8 cellular contexts compared by ENCODE assay signal in the genomic region with DNA sequence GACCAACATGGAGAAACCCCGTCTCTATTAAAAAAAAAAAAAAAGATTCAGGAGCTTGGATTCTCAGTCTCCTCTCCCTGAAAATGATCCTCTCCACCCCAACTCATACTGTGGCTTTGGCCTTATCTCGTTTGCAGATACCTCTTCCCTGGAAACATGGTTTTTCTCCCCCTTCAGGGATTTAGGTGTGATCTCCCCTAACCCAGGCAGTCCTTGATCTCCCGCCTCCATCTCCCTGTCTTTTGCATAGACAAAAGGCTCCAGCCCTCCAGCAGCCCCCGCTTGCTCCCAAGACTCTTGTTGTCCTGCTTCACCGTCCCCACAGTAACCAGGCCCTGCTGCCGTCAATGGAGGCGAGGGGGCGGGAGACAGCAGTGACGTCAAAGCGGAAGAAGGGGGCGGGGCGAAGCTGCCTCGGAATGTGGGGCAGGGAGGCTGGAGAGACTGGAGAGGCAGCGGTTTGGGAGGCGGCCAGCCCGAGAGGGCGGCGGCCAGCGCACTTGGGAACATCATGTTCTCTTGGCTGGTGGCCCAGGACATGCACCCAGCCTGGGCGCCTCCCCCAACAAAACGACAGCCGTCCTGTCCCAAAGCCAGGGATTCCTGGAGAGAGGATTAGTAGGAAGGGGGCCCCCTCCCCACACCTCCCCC. TPM values are rescaled to one million over a fixed set of nuclear protein-coding genes. Genes with fewer than 3 reads are reported as not detected.
DNase-seq lines count a peak whose midpoint lies in the region; ATAC-seq, FAIRE-seq and TF ChIP-seq lines count a peak whose summit lies in the region.

No MANE protein-coding gene starts in this region.

- peak overlapping the region; percentile 95 for H3K4me2 ChIP-seq in OCI-LY7 (ENCODE audit: low read length)

- peaks cover 12% of the 10 kb centered on the region; the same call in 1 of the 2 replicates for H3K79me2 ChIP-seq in OCI-LY7 (ENCODE audit: insufficient read depth, low read depth, low read length)

- peaks cover 11% of the 10 kb centered on the region for H3K36me3 Mint-ChIP-seq in activated T-cell treated with anti-CD3 and anti-CD28 coated beads, Interleukin-2, amount 50 U/mL, for 4 hours (ENCODE audit: insufficient read depth)

- no TSS peak for BruUV-seq in OCI-LY7 (replicated peaks; lab: Mats Ljungman, UMichigan)

- no peak for ATAC-seq in activated T-cell treated with anti-CD3 and anti-CD28 coated beads, Interleukin-2, amount 50 U/mL, for 4 hours
- ATAC-seq in HG02870 (IDR thresholded peaks at IDR 0.05; ENCODE audit: unreplicated experiment), result no peak

- no peaks in the 10 kb centered on the region for H3K9me3 Mint-ChIP-seq in activated T-cell treated with anti-CD3 and anti-CD28 coated beads, Interleukin-2, amount 50 U/mL, for 4 hours

- POLR2A ChIA-PET in AG04449 (lab: Yijun Ruan, JAX), result interaction anchor here (1.6 to 2.2 kb wide), 2 partner anchors 19 to 21 kb away, joined by 4 to 10 read pairs; no protein-coding TSS in a partner anchor
- POLR2A ChIA-PET in OCI-LY7 (lab: Charles Lee), result interaction anchor here (1.0 kb wide), 1 partner anchor 27 kb away, joined by 5 read pairs; no protein-coding TSS in a partner anchor

- peak; percentile 77 for FAIRE-seq in H54 (lab: Jason Lieb, UNC)

- TF ChIP-seq CTCF in AG04449 (IDR thresholded peaks at IDR 0.05; ENCODE audit: insufficient read depth, low read length, missing control alignments) (no peak), OCI-LY7 (conservative IDR thresholded peaks at IDR 0.05; ENCODE audit: low read length) (no peak)

- no peak overlapping the region for H3K4me3 Mint-ChIP-seq in activated T-cell treated with anti-CD3 and anti-CD28 coated beads, Interleukin-2, amount 50 U/mL, for 4 hours

- H3K4me1 Mint-ChIP-seq in activated T-cell treated with anti-CD3 and anti-CD28 coated beads, Interleukin-2, amount 50 U/mL, for 4 hours (ENCODE audit: low read depth), result peaks cover 29% of the 10 kb centered on the region

- peak; percentile 95 for DNase-seq in AG04449 (ENCODE audit: low read depth, low spot score)
- peak; percentile 74 for DNase-seq in H54 (ENCODE audit: insufficient read length, low spot score)
- peak; percentile 65 for DNase-seq in OCI-LY7 (ENCODE audit: low spot score)
- DNase-seq in activated T-cell treated with anti-CD3 and anti-CD28 coated beads, Interleukin-2, amount 50 U/mL, for 4 hours, result peak; percentile 84
- peak; percentile 90 for DNase-seq in epithelial cell of prostate (ENCODE audit: low read depth, low spot score)
- DNase-seq in middle frontal gyrus (ENCODE audit: extremely low spot score, low spot score), result peak; percentile 85
- DNase-seq in stimulated activated CD8-positive, alpha-beta memory T cell treated with anti-CD3 and anti-CD28 coated beads, Interleukin-15, amount 100 ng/mL, for 1 hour (ENCODE audit: low read depth), result peak; percentile 88

- peak overlapping the region; percentile 18 for H3K27ac ChIP-seq in OCI-LY7 (ENCODE audit: low read depth, low read length, poor library complexity, severe bottlenecking)
- peak overlapping the region; percentile 100 for H3K27ac ChIP-seq in epithelial cell of prostate

- H3K9me3 ChIP-seq in OCI-LY7 (ENCODE audit: low read length), result no peaks in the 10 kb centered on the region

- peaks cover 58% of the 10 kb centered on the region for H3K4me1 ChIP-seq in OCI-LY7 (ENCODE audit: insufficient read depth, low read length, poor library complexity, severe bottlenecking)

- peak overlapping the region; percentile 64; the same call in 1 of the 2 replicates for H2AFZ ChIP-seq in OCI-LY7 (ENCODE audit: low read length)

- H3K4me3 ChIP-seq in AG04449 (ENCODE audit: low read depth, low read length), result peak overlapping the region; percentile 34
- peak overlapping the region; percentile 28 for H3K4me3 ChIP-seq in OCI-LY7 (ENCODE audit: low read depth, low read length, poor library complexity, severe bottlenecking)

- no peaks in the 10 kb centered on the region; the same call in 1 of the 2 replicates for H4K20me1 ChIP-seq in OCI-LY7 (ENCODE audit: insufficient read depth, low read length)

- CTCF ChIA-PET in AG04449 (lab: Yijun Ruan, JAX), result interaction anchor here (1.2 to 4.3 kb wide), 3 partner anchors 16 to 35 kb away, joined by 3 to 29 read pairs (median 14); partner anchors contain the start of gene ALOXE3
- CTCF ChIA-PET in OCI-LY7 (lab: Charles Lee; ENCODE audit: unreplicated experiment), result no interaction called here

- H3K27me3 Mint-ChIP-seq in activated T-cell treated with anti-CD3 and anti-CD28 coated beads, Interleukin-2, amount 50 U/mL, for 4 hours (ENCODE audit: low read depth), result no peaks in the 10 kb centered on the region

- intact Hi-C loops in OCI-LY7 (cut with micrococcal nuclease; ENCODE audit: unreplicated experiment), result loop anchor here (10.0 kb wide), 1 partner anchor 319 kb away; the partner anchor contains the start of gene KDM6B

- no peaks in the 10 kb centered on the region for H3K9me2 ChIP-seq in OCI-LY7 (ENCODE audit: insufficient read depth, low read length)

- TF ChIP-seq POLR2A in H54 (IDR thresholded peaks at IDR 0.05; ENCODE audit: low read depth, low read length), result peak; percentile 23; the same call in 1 of the 2 replicates

- H3K36me3 ChIP-seq in OCI-LY7 (ENCODE audit: insufficient read depth, low read length), result peaks cover 21% of the 10 kb centered on the region

RNA-seq across cellular contexts. Expression of gene PER1, which starts 1.9 kb away (rescaled TPM):
- 13.9 and 15.4 TPM in 2 replicates for total RNA-seq in OCI-LY7 (2014; rRNA removed; shearing (Covaris generic))
- 38.0 and 48.0 TPM in 2 replicates for total RNA-seq in OCI-LY7 (2022)
- 10 to 100 TPM; 30.4 to 36.9 (median 36.7) TPM for total RNA-seq in activated T-cell treated with anti-CD3 and anti-CD28 coated beads, Interleukin-2, amount 50 U/mL, for 4 hours

RNA-seq across cellular contexts. Expression of gene VAMP2, which starts 8.7 kb away (rescaled TPM):
- total RNA-seq in OCI-LY7 (2014; rRNA removed; shearing (Covaris generic)), result 10.4 and 21.2 TPM in 2 replicates
- 40.9 and 45.1 TPM in 2 replicates for total RNA-seq in OCI-LY7 (2022)
- 10 to 100 TPM; 49.6 to 67.5 (median 59.7) TPM for total RNA-seq in activated T-cell treated with anti-CD3 and anti-CD28 coated beads, Interleukin-2, amount 50 U/mL, for 4 hours

RNA-seq across cellular contexts. Expression of gene TMEM107, which starts 22.1 kb away (rescaled TPM):
- 34.6 and 57.0 TPM in 2 replicates for total RNA-seq in OCI-LY7 (2014; rRNA removed; shearing (Covaris generic))
- 43.9 and 45.4 TPM in 2 replicates for total RNA-seq in OCI-LY7 (2022)
- total RNA-seq in activated T-cell treated with anti-CD3 and anti-CD28 coated beads, Interleukin-2, amount 50 U/mL, for 4 hours, result 10 to 100 TPM; 11.9 to 18.6 (median 18.1) TPM

RNA-seq across cellular contexts. Expression of gene HES7, which starts 30.2 kb away (rescaled TPM):
- 0.44 and 0.75 TPM in 2 replicates for total RNA-seq in OCI-LY7 (2014; rRNA removed; shearing (Covaris generic))
- total RNA-seq in OCI-LY7 (2022), result 4.6 and 5.8 TPM in 2 replicates
- total RNA-seq in activated T-cell treated with anti-CD3 and anti-CD28 coated beads, Interleukin-2, amount 50 U/mL, for 4 hours, result 1 to 10 TPM; 1.2 to 1.7 (median 1.4) TPM

RNA-seq across cellular contexts. Expression of gene ALOXE3, which starts 35.8 kb away (rescaled TPM):
- total RNA-seq in OCI-LY7 (2014; rRNA removed; shearing (Covaris generic)), result not detected in 2 replicates
- 0.10 TPM in 1 of 2 replicates, not detected in the other for total RNA-seq in OCI-LY7 (2022)
- total RNA-seq in activated T-cell treated with anti-CD3 and anti-CD28 coated beads, Interleukin-2, amount 50 U/mL, for 4 hours, result not detected
